28 cellular contexts compared by ENCODE assay signal in the genomic region with DNA sequence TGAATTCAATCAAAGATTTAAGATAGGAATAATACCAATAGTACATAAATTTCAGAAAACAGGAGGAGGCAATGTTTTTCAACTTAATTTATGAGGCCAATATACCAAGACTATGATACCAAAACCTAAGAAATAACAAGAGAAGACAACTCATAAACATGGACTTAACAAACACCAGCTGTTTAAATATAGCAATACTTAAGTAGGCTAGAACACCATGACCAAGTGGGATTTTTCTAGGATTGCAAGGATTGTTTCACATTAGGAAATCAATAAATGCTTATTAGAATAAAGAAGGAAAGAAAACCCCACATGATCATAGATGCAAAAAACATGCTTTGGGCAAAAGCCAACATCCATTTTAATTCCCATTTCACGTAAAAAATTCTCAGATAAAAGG.
"Had no signal": no experiment of that assay in that cellular context is flagged by ENCODE, and none has a peak within 500 bp of the region (broad histone marks: within the 10 kb centered on the region; RNA-seq: fewer than 3 reads in every experiment).

No MANE protein-coding gene starts in this region.

- H3K27me3 Mint-ChIP-seq: activated naive CD8-positive, alpha-beta T cell treated with anti-CD3 and anti-CD28 coated beads, Interleukin-2, amount 10 ng/mL, durations not matched to agents 7 days and 5 days; T-helper 17 cell had no signal

- FAIRE-seq: astrocyte, RCC 7860 had no signal

- H3K27ac Mint-ChIP-seq: activated CD4-positive, alpha-beta T cell treated with anti-CD3 and anti-CD28 coated beads, Interleukin-2, amount 10 ng/mL, durations not matched to agents 7 days and 5 days; activated CD8-positive, alpha-beta T cell treated with anti-CD3 and anti-CD28 coated beads, Interleukin-2, amount 10 ng/mL, durations not matched to agents 7 days and 5 days; activated naive CD4-positive, alpha-beta T cell treated with anti-CD3 and anti-CD28 coated beads, Interleukin-2, amount 50 U/mL, for 24 hours; activated naive CD8-positive, alpha-beta T cell treated with anti-CD3 and anti-CD28 coated beads, Interleukin-2, amount 10 ng/mL, durations not matched to agents 7 days and 5 days; activated T-cell treated with anti-CD3 and anti-CD28 coated beads, Interleukin-2, amount 50 U/mL, for 24 hours; activated T-helper 2 cell treated with anti-CD3 and anti-CD28 coated beads, Interferon-gamma antibody, Interleukin-2, Interleukin-4, amounts not matched to agents 10 μg/mL and 5 μg/mL and 100 μg/mL, durations not matched to agents 14 hours and 24 hours and 36 hours; T-cell; T-helper 17 cell had no signal

- H3K4me3 Mint-ChIP-seq: activated CD4-positive, alpha-beta T cell treated with anti-CD3 and anti-CD28 coated beads, Interleukin-2, amount 10 ng/mL, durations not matched to agents 7 days and 5 days; activated CD8-positive, alpha-beta T cell treated with anti-CD3 and anti-CD28 coated beads, Interleukin-2, amount 10 ng/mL, durations not matched to agents 7 days and 5 days; activated naive CD4-positive, alpha-beta T cell treated with anti-CD3 and anti-CD28 coated beads, Interleukin-2, amount 50 U/mL, for 24 hours; activated naive CD8-positive, alpha-beta T cell treated with anti-CD3 and anti-CD28 coated beads, Interleukin-2, amount 10 ng/mL, durations not matched to agents 7 days and 5 days; activated T-cell treated with anti-CD3 and anti-CD28 coated beads, Interleukin-2, amount 50 U/mL, for 24 hours; T-cell; T-helper 17 cell had no signal

- DNase-seq: activated CD4-positive, alpha-beta T cell treated with anti-CD3 and anti-CD28 coated beads, Interleukin-2, amount 10 ng/mL, durations not matched to agents 7 days and 5 days; activated CD4-positive, alpha-beta T cell treated with anti-CD3 and anti-CD28 coated beads, Interleukin-2, amount 50 U/mL, for 48 hours; activated CD8-positive, alpha-beta T cell treated with anti-CD3 and anti-CD28 coated beads, Interleukin-2, amount 10 ng/mL, durations not matched to agents 7 days and 5 days; activated gamma-delta T cell; activated naive CD4-positive, alpha-beta T cell treated with Interleukin-2 at 50 U/mL for 16 hours; activated naive CD8-positive, alpha-beta T cell treated with anti-CD3 and anti-CD28 coated beads, Interleukin-2, amount 10 ng/mL, durations not matched to agents 7 days and 5 days; activated T-cell treated with anti-CD3 and anti-CD28 coated beads, Interleukin-2, amount 50 U/mL, for 24 hours; adrenal gland; body of pancreas; MM.1S; MV-4-11; NCI-H1092 treated with DMSO at 0.1 percent for 48 hours; NCI-H1417; NCI-H146; NCI-H187; NCI-H2081; NCI-H345; NCI-H524 treated with DMSO at 0.1 percent for 48 hours; NK-92 treated with Interleukin-12 subunit alpha and Interleukin-12 subunit beta, amount 100 ng/mL, for 24 hours; PC-9; SIG-M5; T-cell; T-helper 17 cell; WERI-Rb-1 had no signal

- H3K9me3 Mint-ChIP-seq: activated naive CD4-positive, alpha-beta T cell treated with anti-CD3 and anti-CD28 coated beads, Interleukin-2, amount 50 U/mL, for 24 hours; activated naive CD8-positive, alpha-beta T cell treated with anti-CD3 and anti-CD28 coated beads, Interleukin-2, amount 10 ng/mL, durations not matched to agents 7 days and 5 days; activated T-helper 2 cell treated with anti-CD3 and anti-CD28 coated beads, Interferon-gamma antibody, Interleukin-2, Interleukin-4, amounts not matched to agents 10 μg/mL and 5 μg/mL and 100 μg/mL, durations not matched to agents 14 hours and 24 hours and 36 hours had no signal

- H3K36me3 Mint-ChIP-seq: activated naive CD8-positive, alpha-beta T cell treated with anti-CD3 and anti-CD28 coated beads, Interleukin-2, amount 10 ng/mL, durations not matched to agents 7 days and 5 days; T-cell had no signal

- H3K4me1 Mint-ChIP-seq: activated CD4-positive, alpha-beta T cell treated with anti-CD3 and anti-CD28 coated beads, Interleukin-2, amount 10 ng/mL, durations not matched to agents 7 days and 5 days; activated naive CD4-positive, alpha-beta T cell treated with anti-CD3 and anti-CD28 coated beads, Interleukin-2, amount 50 U/mL, for 24 hours; activated naive CD8-positive, alpha-beta T cell treated with anti-CD3 and anti-CD28 coated beads, Interleukin-2, amount 10 ng/mL, durations not matched to agents 7 days and 5 days; T-cell; T-helper 17 cell had no signal
